Comparison of ENCODE assay signal across 8 cellular contexts in genomic region chr4:80202190-80202711, GRCh38. TPM values are rescaled to one million over a fixed set of nuclear protein-coding genes. Genes with fewer than 3 reads are reported as not detected.
DNase-seq lines count a peak whose midpoint lies in the region; ATAC-seq, FAIRE-seq and TF ChIP-seq lines count a peak whose summit lies in the region.

No MANE protein-coding gene starts in this region.

- H3K9ac ChIP-seq in keratinocyte (ENCODE audit: control insufficient read depth, extremely low read depth, insufficient read depth, low read length): peak overlapping the region; percentile 60

- H3K4me1 ChIP-seq in keratinocyte (ENCODE audit: control insufficient read depth, extremely low read depth, insufficient read depth, low read length): peaks cover 13% of the 10 kb centered on the region

- ATAC-seq in GM21786 (IDR thresholded peaks at IDR 0.05; ENCODE audit: unreplicated experiment): peak; percentile 84

- no peaks in the 10 kb centered on the region for H3K36me3 ChIP-seq in keratinocyte (ENCODE audit: control insufficient read depth in 2 of 2, extremely low read depth in 1 of 2, insufficient read depth in 2 of 2, low read length in 2 of 2)

- no peaks in the 10 kb centered on the region for H3K9me1 ChIP-seq in keratinocyte (ENCODE audit: control insufficient read depth, extremely low read depth, insufficient read depth, low read length)

- POLR2A ChIA-PET in MCF 10A (lab: Yijun Ruan, JAX): interaction anchor here (0.6 kb wide), 1 partner anchor 747 kb away, joined by 3 read pairs; no protein-coding TSS in a partner anchor

- dilution Hi-C loops in keratinocyte (cut with MboI; ENCODE audit: extremely low pct_ligation_motif_present, low sequenced_read_pairs): no loop called here

- peak overlapping the region; percentile 75 for H2AFZ ChIP-seq in keratinocyte (ENCODE audit: control insufficient read depth, low read length)

- H3K9me3 ChIP-seq in keratinocyte (ENCODE audit: control insufficient read depth, low read depth, low read length): no peaks in the 10 kb centered on the region

- TF ChIP-seq CTCF in VCaP (conservative IDR thresholded peaks at IDR 0.05) (peak; percentile 92), MCF 10A (IDR thresholded peaks at IDR 0.05; ENCODE audit: unreplicated experiment) (peak; percentile 56), keratinocyte (optimal IDR thresholded peaks at IDR 0.05 in 1 of 3, IDR thresholded peaks at IDR 0.05 in 1 of 3, conservative IDR thresholded peaks at IDR 0.05 in 1 of 3; ENCODE audit: extremely low read depth in 1 of 3, insufficient read depth in 2 of 3, low read length in 3 of 3) (peak; percentile 4 to 90 (median 77))

- peak; percentile 78 for DNase-seq in ELR (ENCODE audit: low read depth)
- DNase-seq in Kasumi-1 (lab: John Stamatoyannopoulos, UW): peak; percentile 63 to 77
- no peak for DNase-seq in MCF 10A (ENCODE audit: unreplicated experiment)
- no peak for DNase-seq in keratinocyte (ENCODE audit: low read depth, low spot score)
- peak; percentile 52 to 74 (median 66) for DNase-seq in stimulated activated CD4-positive, alpha-beta T cell treated with anti-CD3 and anti-CD28 coated beads, Interleukin-12 subunit alpha, Interleukin-12 subunit beta, amount 100 ng/mL, for 48 hours (ENCODE audit: low read depth in 2 of 3, low spot score in 1 of 3)
- DNase-seq in NCI-H1048 (lab: John Stamatoyannopoulos, UW): no peak

- no peaks in the 10 kb centered on the region for H3K9me3 Mint-ChIP-seq in MCF 10A (ENCODE audit: unreplicated experiment)

- H3K4me2 ChIP-seq in keratinocyte (ENCODE audit: control insufficient read depth, extremely low read depth, insufficient read depth, low read depth, low read length): peak overlapping the region; percentile 79

- H3K27me3 Mint-ChIP-seq in MCF 10A (ENCODE audit: insufficient read depth, unreplicated experiment): no peaks in the 10 kb centered on the region

- H3K36me3 Mint-ChIP-seq in MCF 10A (ENCODE audit: insufficient read depth, unreplicated experiment): no peaks in the 10 kb centered on the region

- peaks cover 15% of the 10 kb centered on the region for H3K27me3 ChIP-seq in keratinocyte (ENCODE audit: control insufficient read depth, extremely low read depth, insufficient read depth, low read length)

- CTCF ChIA-PET in MCF 10A (lab: Yijun Ruan, JAX): no interaction called here

- H3K4me1 Mint-ChIP-seq in MCF 10A (ENCODE audit: insufficient read depth, unreplicated experiment): no peaks in the 10 kb centered on the region

- H3K4me3 Mint-ChIP-seq in MCF 10A (ENCODE audit: unreplicated experiment): peak overlapping the region; percentile 62

- BruUV-seq in MCF 10A (replicated peaks; lab: Mats Ljungman, UMichigan): no TSS peak

- no peak overlapping the region; the same call in 1 of the 2 replicates for H3K27ac ChIP-seq in VCaP
- H3K27ac ChIP-seq in keratinocyte (ENCODE audit: control insufficient read depth, insufficient read depth, low read length): no peak overlapping the region

- no peak overlapping the region for H3K27ac Mint-ChIP-seq in MCF 10A (ENCODE audit: low read depth, unreplicated experiment)

- H3K4me3 ChIP-seq in keratinocyte (ENCODE audit: control insufficient read depth in 2 of 3, extremely low read depth in 1 of 3, insufficient read depth in 2 of 3, low read depth in 1 of 3, low read length in 3 of 3): peak overlapping the region; percentile 38 to 54 (median 42)

- no peak for FAIRE-seq in keratinocyte (lab: Jason Lieb, UNC)

- intact Hi-C loops in MCF 10A (cut with micrococcal nuclease): no loop called here

- no peaks in the 10 kb centered on the region for H4K20me1 ChIP-seq in keratinocyte (ENCODE audit: control insufficient read depth, extremely low read depth, insufficient read depth, low read length)

- no peaks in the 10 kb centered on the region for H3K79me2 ChIP-seq in keratinocyte (ENCODE audit: control insufficient read depth, insufficient read depth, low read length)

RNA-seq across cellular contexts. Expression of gene PRDM8, which starts 4.9 kb away (rescaled TPM):
- 4.8 and 4.9 TPM in 2 replicates for total RNA-seq in MCF 10A (2022)
- polyA plus RNA-seq in keratinocyte: 3.1 to 4.3 TPM (median 3.5 TPM) in 3 replicates
- not detected for polyA plus RNA-seq in keratinocyte (2011; ENCODE audit: low read depth)
- 1.9 and 2.0 TPM in 2 replicates for polyA plus RNA-seq in keratinocyte (2011; cell fraction: cytosol; rRNA removed)
- 13.4 and 15.5 TPM in 2 replicates for polyA plus RNA-seq in keratinocyte (2011; cell fraction: nucleus; rRNA removed)
- 0.37 and 5.1 TPM in 2 replicates for polyA plus RNA-seq in keratinocyte (2012; ENCODE audit: low replicate concordance)
- polyA minus RNA-seq in keratinocyte: 0.49 to 3.8 TPM (median 1.6 TPM) in 3 replicates
- 2.7 TPM for polyA minus RNA-seq in keratinocyte (2011; cell fraction: cytosol; rRNA and poly(A)+ RNA removed)
- 2.2 and 3.8 TPM in 2 replicates for polyA minus RNA-seq in keratinocyte (2011; cell fraction: nucleus; rRNA and poly(A)+ RNA removed)

Comparison
In these comparisons a context has a peak if more than half of its experiments do, and no peak if none do; other contexts are left out.
1. DNase-seq: peak in ELR (single experiment), Kasumi-1 (2 of 2) and stimulated activated CD4-positive, alpha-beta T cell treated with anti-CD3 and anti-CD28 coated beads, Interleukin-12 subunit alpha, Interleukin-12 subunit beta, amount 100 ng/mL, for 48 hours (3 of 3); none in MCF 10A (single experiment), keratinocyte (single experiment) and NCI-H1048 (single experiment).
2. Peak in every context shown above with its lines, with median percentiles within 50 percentile points of each other: CTCF ChIP-seq.